In genomic region chr6:6596929-6597328, GRCh38 we compare ENCODE assay signal across 24 cellular contexts. TPM values are rescaled to one million over a fixed set of nuclear protein-coding genes. Genes with fewer than 3 reads are reported as not detected.
A peak's percentile ranks its signal among the peaks of the same experiment; 100 is the strongest.
DNase-seq lines count a peak whose midpoint lies in the region; ATAC-seq and TF ChIP-seq lines count a peak whose summit lies in the region.
"Had no signal": no experiment of that assay in that cellular context is flagged by ENCODE, and none has a peak within 500 bp of the region (broad histone marks: within the 10 kb centered on the region; RNA-seq: fewer than 3 reads in every experiment).

No MANE protein-coding gene starts in this region.

- peaks cover 5% of the 10 kb centered on the region for H3K36me3 Mint-ChIP-seq in T-cell
- H3K36me3 Mint-ChIP-seq in mesothelial cell of epicardium: no peaks in the 10 kb centered on the region
- H3K36me3 Mint-ChIP-seq: CD4-positive, CD25-positive, alpha-beta regulatory T cell had no signal

- ATAC-seq in T-cell (replicated peaks in 1 of 4) (no peak), HG02840 (IDR thresholded peaks at IDR 0.05; ENCODE audit: low FRiP score, unreplicated experiment) (no peak), GM18868 (IDR thresholded peaks at IDR 0.05; ENCODE audit: unreplicated experiment) (no peak)
- ATAC-seq: left lung; stimulated activated effector memory CD8-positive, alpha-beta T cell treated with anti-CD3 and anti-CD28 coated beads, Interleukin-12 subunit alpha, Interleukin-12 subunit beta, amount 100 ng/mL, for 72 hours had no signal

- no peaks in the 10 kb centered on the region for H3K27me3 ChIP-seq in left ventricle myocardium inferior (ENCODE audit: low read depth)
- H3K27me3 ChIP-seq in thyroid gland: no peaks in the 10 kb centered on the region
- H3K27me3 ChIP-seq: left lung, ovary had no signal

- H3K4me3 Mint-ChIP-seq in T-cell (peak overlapping the region in 1 of 3 donors; percentile 32), mesothelial cell of epicardium (no peak overlapping the region)
- H3K4me3 Mint-ChIP-seq: activated CD4-positive, alpha-beta memory T cell treated with anti-CD3 and anti-CD28 coated beads, Interleukin-2, amount 10 ng/mL, durations not matched to agents 7 days and 5 days; CD4-positive, CD25-positive, alpha-beta regulatory T cell; nephron progenitor cell; stimulated activated effector memory CD8-positive, alpha-beta T cell treated with anti-CD3 and anti-CD28 coated beads, Interleukin-12 subunit alpha, Interleukin-12 subunit beta, amount 100 ng/mL, for 72 hours had no signal

- H3K9me3 Mint-ChIP-seq in T-cell: no peaks in the 10 kb centered on the region
- H3K9me3 Mint-ChIP-seq in mesothelial cell of epicardium: peaks cover 5% of the 10 kb centered on the region
- H3K9me3 Mint-ChIP-seq: nephron progenitor cell; stimulated activated effector memory CD8-positive, alpha-beta T cell treated with anti-CD3 and anti-CD28 coated beads, Interleukin-12 subunit alpha, Interleukin-12 subunit beta, amount 100 ng/mL, for 72 hours had no signal

- DNase-seq in left ventricle myocardium inferior (no peak), cardiac septum (ENCODE audit: low spot score) (no peak), T-cell (no peak), mesothelial cell of epicardium (ENCODE audit: low spot score in 2 of 2, unreplicated experiment in 2 of 2) (no peak), thyroid gland (peak in 1 of 2 donors; percentile 47), HuH-7 (ENCODE audit: low spot score) (no peak)
- DNase-seq: activated CD4-positive, alpha-beta memory T cell treated with anti-CD3 and anti-CD28 coated beads, Interleukin-2, amount 10 ng/mL, durations not matched to agents 7 days and 5 days; activated CD4-positive, CD25-positive, alpha-beta regulatory T cell; activated effector memory CD4-positive, alpha-beta T cell treated with Interleukin-2 at 50 U/mL for 16 hours; activated T-cell treated with anti-CD3 and anti-CD28 coated beads for 4 hours; CD4-positive, CD25-positive, alpha-beta regulatory T cell; left lung; NCI-H1105; NCI-H1930; NCI-H524 treated with DMSO at 0.1 percent for 48 hours; nephron progenitor cell; NK-92 treated with Interleukin-12 subunit alpha and Interleukin-12 subunit beta, amount 100 ng/mL, for 24 hours; ovary; stimulated activated CD4-positive, alpha-beta T cell treated with anti-CD3 and anti-CD28 coated beads, Interleukin-4, amount 100 ng/mL, for 24 hours had no signal

- H3K4me1 ChIP-seq in left ventricle myocardium inferior (peaks cover 72% of the 10 kb centered on the region), thyroid gland (peaks cover 38 to 55% of the 10 kb centered on the region in 2 donors)

- 38% methylated on average over 7 of the region's 7 CpGs for WGBS in thyroid gland, 2 donors

- no peaks in the 10 kb centered on the region for H3K27me3 Mint-ChIP-seq in T-cell
- H3K27me3 Mint-ChIP-seq in mesothelial cell of epicardium (ENCODE audit: low read depth): no peaks in the 10 kb centered on the region

- H3K4me3 ChIP-seq in left ventricle myocardium inferior: no peak overlapping the region
- H3K4me3 ChIP-seq in thyroid gland (replicated peaks in 1 of 3): peak overlapping the region in 1 of 3 donors; percentile 5
- H3K4me3 ChIP-seq: left lung, ovary had no signal

- H3K36me3 ChIP-seq in left ventricle myocardium inferior: no peaks in the 10 kb centered on the region
- no peaks in the 10 kb centered on the region for H3K36me3 ChIP-seq in thyroid gland
- H3K36me3 ChIP-seq: left lung, ovary had no signal

- TF ChIP-seq CTCF in left ventricle myocardium inferior (IDR thresholded peaks at IDR 0.05; ENCODE audit: borderline replicate concordance) (no peak), mesothelial cell of epicardium (IDR thresholded peaks at IDR 0.05; ENCODE audit: unreplicated experiment) (no peak), thyroid gland (IDR thresholded peaks at IDR 0.05) (no peak)

- no peak for TF ChIP-seq POLR2A in thyroid gland (IDR thresholded peaks at IDR 0.05)

- POLR2A ChIA-PET in T-cell (lab: Charles Lee): interaction anchor here in 1 of 2 donors (0.6 kb wide), 1 partner anchor 11 kb away, joined by 3 read pairs; no protein-coding TSS in a partner anchor

- H3K4me1 Mint-ChIP-seq in T-cell (peaks cover 42 to 68% (median 50%) of the 10 kb centered on the region in 3 donors), mesothelial cell of epicardium (peaks cover 77% of the 10 kb centered on the region)

- intact Hi-C loops in left ventricle myocardium inferior (cut with micrococcal nuclease) (no loop called here), cardiac septum (cut with DNase I) (loop anchor here (2.0 to 5.0 kb wide), 2 partner anchors 40 to 58 kb away; no protein-coding TSS in a partner anchor), thyroid gland (cut with DNase I) (no loop called here)

- CTCF ChIA-PET in T-cell (lab: Charles Lee): no interaction called here

- H3K27ac ChIP-seq in left ventricle myocardium inferior (replicated peaks) (peak overlapping the region; percentile 54), thyroid gland (peak overlapping the region; percentile 62 to 82 (median 69))
- H3K27ac ChIP-seq: left lung, ovary had no signal

- H3K27ac Mint-ChIP-seq in T-cell (peak overlapping the region; percentile 16 to 68), mesothelial cell of epicardium (peak overlapping the region; percentile 79)
- H3K27ac Mint-ChIP-seq: activated CD4-positive, alpha-beta memory T cell treated with anti-CD3 and anti-CD28 coated beads, Interleukin-2, amount 10 ng/mL, durations not matched to agents 7 days and 5 days; stimulated activated effector memory CD8-positive, alpha-beta T cell treated with anti-CD3 and anti-CD28 coated beads, Interleukin-12 subunit alpha, Interleukin-12 subunit beta, amount 100 ng/mL, for 72 hours had no signal

- H3K9me3 ChIP-seq in left ventricle myocardium inferior (replicated peaks): no peaks in the 10 kb centered on the region
- no peaks in the 10 kb centered on the region for H3K9me3 ChIP-seq in thyroid gland
- H3K9me3 ChIP-seq: left lung, ovary had no signal

RNA-seq across cellular contexts. Expression of gene LY86, which starts 8.4 kb away (rescaled TPM):
- total RNA-seq in left ventricle myocardium inferior (1.2 TPM), cardiac septum (1.9 TPM), T-cell (1 to 10 TPM in 3 of 5 donors, under 1 TPM in 2; 0.54 to 3.6 (median 2.5) TPM), mesothelial cell of epicardium (not detected in 3 replicates), thyroid gland (1 to 10 TPM in 2 of 4 donors, not detected in 2; 1.2 to 2.8 TPM)
- total RNA-seq: CD4-positive, CD25-positive, alpha-beta regulatory T cell; endothelial cell of umbilical vein; H1 had no signal
